11 cellular contexts compared by ENCODE assay signal in the genomic region with DNA sequence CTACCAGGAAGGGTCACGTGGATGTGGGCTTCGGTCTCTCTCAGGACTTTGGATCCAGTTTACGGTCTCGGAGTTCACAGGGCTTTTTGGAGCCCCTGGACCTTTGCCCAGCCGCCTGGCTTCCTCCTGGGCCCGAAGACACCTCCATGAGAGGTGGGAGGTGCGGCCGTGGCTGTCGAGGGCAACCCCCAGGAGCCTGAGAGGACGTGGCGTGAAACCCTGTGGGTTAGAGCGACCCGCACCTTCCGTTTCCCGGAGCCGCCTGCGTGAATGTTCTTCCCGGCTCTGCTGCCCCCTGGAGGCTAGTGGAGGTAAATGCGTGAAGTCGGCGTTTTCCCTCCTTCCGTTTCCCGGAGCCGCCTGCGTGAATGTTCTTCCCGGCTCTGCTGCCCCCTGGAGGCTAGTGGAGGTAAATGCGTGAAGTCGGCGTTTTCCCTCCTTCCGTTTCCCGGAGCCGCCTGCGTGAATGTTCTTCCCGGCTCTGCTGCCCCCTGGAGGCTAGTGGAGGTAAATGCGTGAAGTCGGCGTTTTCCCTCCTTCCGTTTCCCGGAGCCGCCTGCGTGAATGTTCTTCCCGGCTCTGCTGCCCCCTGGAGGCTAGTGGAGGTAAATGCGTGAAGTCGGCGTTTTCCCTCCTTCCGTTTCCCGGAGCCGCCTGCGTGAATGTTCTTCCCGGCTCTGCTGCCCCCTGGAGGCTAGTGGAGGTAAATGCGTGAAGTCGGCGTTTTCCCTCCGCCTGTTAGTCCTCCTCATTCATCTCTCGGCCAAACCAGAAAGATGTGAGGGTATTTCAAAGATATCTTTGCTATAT. TPM values are rescaled to one million over a fixed set of nuclear protein-coding genes. Genes with fewer than 3 reads are reported as not detected.
A peak's percentile ranks its signal among the peaks of the same experiment; 100 is the strongest.
DNase-seq lines count a peak whose midpoint lies in the region; TF ChIP-seq lines count a peak whose summit lies in the region.
"Not testable (repeated sequence)": the region's sequence is repeated elsewhere in the genome, so short reads cannot be mapped to it uniquely, and the experiment has no call there.
"Had no signal": no experiment of that assay in that cellular context is flagged by ENCODE, and none has a peak within 500 bp of the region (broad histone marks: within the 10 kb centered on the region; RNA-seq: fewer than 3 reads in every experiment).

No MANE protein-coding gene starts in this region.

- POLR2A ChIA-PET in OCI-LY7 (lab: Charles Lee): not testable (repeated sequence)

- H3K9me3 Mint-ChIP-seq in neural progenitor cell: not testable (repeated sequence)

- H2AFZ ChIP-seq in KMS-11 (ENCODE audit: low read depth): peak overlapping the region; percentile 83
- not testable (repeated sequence) for H2AFZ ChIP-seq in OCI-LY7 (ENCODE audit: low read length); neural progenitor cell (replicated peaks)

- not testable (repeated sequence) for H3F3A ChIP-seq in neural progenitor cell (ENCODE audit: low read depth)

- peak; percentile 89 for TF ChIP-seq CTCF in KMS-11 (conservative IDR thresholded peaks at IDR 0.05; ENCODE audit: low read depth, low read length)
- peak; percentile 88 for TF ChIP-seq CTCF in OCI-LY7 (conservative IDR thresholded peaks at IDR 0.05; ENCODE audit: low read length)
- TF ChIP-seq CTCF in left ventricle myocardium inferior (IDR thresholded peaks at IDR 0.05; ENCODE audit: borderline replicate concordance): peak; percentile 24
- TF ChIP-seq CTCF in neural progenitor cell (IDR thresholded peaks at IDR 0.05): peak; percentile 60

- H3K36me3 Mint-ChIP-seq in neural progenitor cell: not testable (repeated sequence)

- not testable (repeated sequence) for H3K9me2 ChIP-seq in OCI-LY7 (ENCODE audit: insufficient read depth, low read length)

- H3K9me3 ChIP-seq in OCI-LY7 (ENCODE audit: low read length); left ventricle myocardium inferior (replicated peaks); neural progenitor cell (ENCODE audit: low read depth): not testable (repeated sequence)

- BruUV-seq in OCI-LY7 (replicated peaks; lab: Mats Ljungman, UMichigan): not testable (repeated sequence)

- peak overlapping the region; percentile 73 for H3K9ac ChIP-seq in KMS-11
- H3K9ac ChIP-seq in neural progenitor cell: not testable (repeated sequence)

- H3K27me3 Mint-ChIP-seq in neural progenitor cell (ENCODE audit: insufficient read depth, low read depth): not testable (repeated sequence)

- intact Hi-C loops in OCI-LY7 (cut with micrococcal nuclease; ENCODE audit: unreplicated experiment); left ventricle myocardium inferior (cut with micrococcal nuclease): not testable (repeated sequence)

- H3K36me3 ChIP-seq in KMS-11 (ENCODE audit: insufficient read depth); OCI-LY7 (ENCODE audit: insufficient read depth, low read length); left ventricle myocardium inferior; neural progenitor cell: not testable (repeated sequence)

- DNase-seq in Daoy (ENCODE audit: low read depth) (peak; percentile 46), ecto neural progenitor cell (ENCODE audit: low spot score) (peak; percentile 53), neural progenitor cell (ENCODE audit: low spot score) (peak; percentile 18)
- not testable (repeated sequence) for DNase-seq in OCI-LY7 (ENCODE audit: low spot score); left ventricle myocardium inferior
- DNase-seq in activated naive CD4-positive, alpha-beta T cell treated with anti-CD3 and anti-CD28 coated beads, Interleukin-2, amount 50 U/mL, for 16 hours: peak; percentile 17

- not testable (repeated sequence) for H3K27ac Mint-ChIP-seq in neural progenitor cell

- not testable (repeated sequence) for H3K79me2 ChIP-seq in KMS-11 (ENCODE audit: insufficient read depth, low read depth); OCI-LY7 (ENCODE audit: insufficient read depth, low read depth, low read length); neural progenitor cell (ENCODE audit: low read depth)

- H3K4me1 ChIP-seq in KMS-11 (ENCODE audit: low read depth, poor library complexity, severe bottlenecking): peaks cover 22% of the 10 kb centered on the region
- not testable (repeated sequence) for H3K4me1 ChIP-seq in OCI-LY7 (ENCODE audit: insufficient read depth, low read length, poor library complexity, severe bottlenecking); left ventricle myocardium inferior; neural progenitor cell

- H3K4me1 Mint-ChIP-seq in neural progenitor cell: not testable (repeated sequence)

- not testable (repeated sequence) for H4K20me1 ChIP-seq in KMS-11 (ENCODE audit: insufficient read depth); OCI-LY7 (ENCODE audit: insufficient read depth, low read length); neural progenitor cell (ENCODE audit: low read depth)

- CTCF ChIA-PET in OCI-LY7 (lab: Charles Lee; ENCODE audit: unreplicated experiment): not testable (repeated sequence)

- H3K4me3 Mint-ChIP-seq in neural progenitor cell: not testable (repeated sequence)

- H3K4me3 ChIP-seq in KMS-11 (IDR thresholded peaks at IDR 0.05; ENCODE audit: insufficient read depth, low read depth, low read length); OCI-LY7 (ENCODE audit: low read depth, low read length, poor library complexity, severe bottlenecking); left ventricle myocardium inferior; neural progenitor cell: not testable (repeated sequence)

- peak overlapping the region; percentile 56 for H3K27ac ChIP-seq in KMS-11
- H3K27ac ChIP-seq in OCI-LY7 (ENCODE audit: low read depth, low read length, poor library complexity, severe bottlenecking); left ventricle myocardium inferior (replicated peaks); neural progenitor cell: not testable (repeated sequence)

- H3K4me2 ChIP-seq in KMS-11: peak overlapping the region; percentile 53
- peak overlapping the region; percentile 26; the same call in 1 of the 2 replicates for H3K4me2 ChIP-seq in OCI-LY7 (ENCODE audit: low read length)
- not testable (repeated sequence) for H3K4me2 ChIP-seq in neural progenitor cell

- not testable (repeated sequence) for H3K27me3 ChIP-seq in KMS-11 (ENCODE audit: insufficient read depth, low read depth); neural progenitor cell
- H3K27me3 ChIP-seq in left ventricle myocardium inferior (ENCODE audit: low read depth): peaks cover 14% of the 10 kb centered on the region

RNA-seq across cellular contexts. Expression of a gene that starts 22.1 kb away (rescaled TPM):
- total RNA-seq in Daoy (2014; rRNA removed; shearing (Covaris generic)): not detected in 2 replicates
- not detected in 2 replicates for total RNA-seq in OCI-LY7 (2014; rRNA removed; shearing (Covaris generic))
- not detected in 2 replicates for total RNA-seq in OCI-LY7 (2022)
- not detected for total RNA-seq in left ventricle myocardium inferior
- 0.41 and 0.90 TPM in 2 replicates for total RNA-seq in neural progenitor cell (ENCODE audit: low replicate concordance)
- total RNA-seq: activated T-helper 1 cell treated with anti-CD3 and anti-CD28 coated beads, Interleukin-12 subunit alpha, Interleukin-12 subunit beta, Interleukin-2, Interleukin-4 antibody, amounts not matched to agents 30 ng/mL and 10 ng/mL and 1 ng/mL, durations not matched to agents 14 hours and 24 hours and 36 hours; CD4-positive, CD25-positive, alpha-beta regulatory T cell; mononuclear cell; pancreas had no signal

RNA-seq across cellular contexts. Expression of a gene that starts 51.7 kb away (rescaled TPM):
- total RNA-seq in Daoy (2014; rRNA removed; shearing (Covaris generic)): 14.4 and 15.4 TPM in 2 replicates
- total RNA-seq in OCI-LY7 (2014; rRNA removed; shearing (Covaris generic)): 12.2 and 14.7 TPM in 2 replicates
- total RNA-seq in OCI-LY7 (2022) (18.9 and 22.5 TPM in 2 replicates), left ventricle myocardium inferior (not detected), neural progenitor cell (ENCODE audit: low replicate concordance) (not detected in 2 replicates)
- total RNA-seq: CD4-positive, CD25-positive, alpha-beta regulatory T cell; mononuclear cell had no signal

Comparison
In these comparisons a context has a peak if more than half of its experiments do, and no peak if none do; other contexts are left out.
1. CTCF ChIP-seq: peak in every context shown above with its lines; median percentile 89 in KMS-11; 88 in OCI-LY7; 60 in neural progenitor cell; 24 in left ventricle myocardium inferior.
2. RNA of a gene that starts 51.7 kb away (total RNA-seq): 12.2 to 22.5 TPM in OCI-LY7 and 14.4 to 15.4 TPM in Daoy; not detected in left ventricle myocardium inferior (single experiment) and not detected in neural progenitor cell; every median in the first group is over 10 times any median in the second.